ENCODE assay signal across 9 cellular contexts in the genomic region with DNA sequence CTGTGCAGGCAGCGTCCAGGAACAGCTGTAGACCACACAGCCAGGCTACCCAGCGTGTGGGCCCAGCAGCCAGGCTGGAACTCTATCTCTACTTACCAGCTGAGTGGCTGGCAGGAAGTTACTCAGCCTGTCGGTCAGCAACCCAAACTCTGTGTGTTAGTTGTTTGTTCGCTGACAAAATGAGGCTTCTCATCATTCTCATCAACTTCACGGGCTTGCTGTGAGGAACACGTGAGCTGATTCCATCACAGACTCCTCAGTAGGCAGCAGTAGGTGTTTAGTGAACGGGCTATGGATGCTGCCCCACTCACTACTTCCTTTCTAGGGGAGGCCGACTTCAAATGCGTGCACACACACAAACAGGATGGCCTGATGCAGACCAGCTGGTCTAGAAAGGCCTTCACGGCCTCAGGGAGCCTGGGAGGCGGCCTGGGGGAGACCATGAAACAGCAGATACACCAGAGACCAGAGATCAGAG. TPM values are rescaled to one million over a fixed set of nuclear protein-coding genes. Genes with fewer than 3 reads are reported as not detected.
A peak's percentile ranks its signal among the peaks of the same experiment; 100 is the strongest.
DNase-seq lines count a peak whose midpoint lies in the region; ATAC-seq, FAIRE-seq and TF ChIP-seq lines count a peak whose summit lies in the region.
"Had no signal": no experiment of that assay in that cellular context is flagged by ENCODE, and none has a peak within 500 bp of the region (broad histone marks: within the 10 kb centered on the region; RNA-seq: fewer than 3 reads in every experiment).

No MANE protein-coding gene starts in this region.

- no peaks in the 10 kb centered on the region for H3K9me3 ChIP-seq in uterus

- no peak for FAIRE-seq in HTR-8/SVneo (lab: Jason Lieb, UNC)

- ATAC-seq in GM23338: no peak
- no peak for ATAC-seq in HG02642 (IDR thresholded peaks at IDR 0.05; ENCODE audit: poor library complexity, unreplicated experiment)

- no peaks in the 10 kb centered on the region for H4K20me1 ChIP-seq in GM23338 (replicated peaks; ENCODE audit: insufficient read depth)

- H3K4me1 ChIP-seq in ACC112 (ENCODE audit: control insufficient read depth, insufficient read depth, low read length, unreplicated experiment) (peaks cover 7% of the 10 kb centered on the region), GM23338 (ENCODE audit: insufficient read depth) (peaks cover 4% of the 10 kb centered on the region), uterus (no peaks in the 10 kb centered on the region)

- TF ChIP-seq CTCF in GM23338 (conservative IDR thresholded peaks at IDR 0.05; ENCODE audit: low read depth in 2 of 2) (no peak), glutamatergic neuron (IDR thresholded peaks at IDR 0.05; ENCODE audit: partially characterized antibody, unreplicated experiment) (no peak), uterus (IDR thresholded peaks at IDR 0.05) (no peak)

- H3K4me2 ChIP-seq in GM23338: no peak overlapping the region

- no peaks in the 10 kb centered on the region for H3K27me3 ChIP-seq in ACC112 (ENCODE audit: insufficient read depth, low read length)
- no peaks in the 10 kb centered on the region for H3K27me3 ChIP-seq in GM23338 (ENCODE audit: insufficient read depth)
- no peaks in the 10 kb centered on the region for H3K27me3 ChIP-seq in uterus

- no peaks in the 10 kb centered on the region for H3K36me3 Mint-ChIP-seq in GM23338 (ENCODE audit: low read depth)
- no peaks in the 10 kb centered on the region for H3K36me3 Mint-ChIP-seq in glutamatergic neuron (ENCODE audit: unreplicated experiment)

- H3K4me3 ChIP-seq in ACC112 (ENCODE audit: low read depth, low read length) (no peak overlapping the region), GM23338 (no peak overlapping the region), uterus (no peak overlapping the region)

- peak overlapping the region; percentile 75 for H2AFZ ChIP-seq in ACC112 (ENCODE audit: low read length, unreplicated experiment)
- H2AFZ ChIP-seq in GM23338: peak overlapping the region; percentile 90; the same call in 1 of the 2 replicates

- peaks cover 14% of the 10 kb centered on the region for H3K4me1 Mint-ChIP-seq in GM23338
- peaks cover 4% of the 10 kb centered on the region for H3K4me1 Mint-ChIP-seq in glutamatergic neuron (ENCODE audit: low read depth, unreplicated experiment)

- H3K9me2 ChIP-seq in GM23338 (ENCODE audit: insufficient read depth): no peaks in the 10 kb centered on the region

- H3K27me3 Mint-ChIP-seq in GM23338 (ENCODE audit: insufficient read depth, low read depth, poor library complexity) (peaks cover 10% of the 10 kb centered on the region), glutamatergic neuron (ENCODE audit: unreplicated experiment) (peaks cover 7% of the 10 kb centered on the region)

- H3K79me2 ChIP-seq in ACC112 (ENCODE audit: control insufficient read depth, insufficient read depth, low read length, unreplicated experiment) (no peaks in the 10 kb centered on the region), GM23338 (replicated peaks; ENCODE audit: insufficient read depth) (no peaks in the 10 kb centered on the region)

- intact Hi-C loops in uterus (cut with DNase I; ENCODE audit: low total_unique reads): no loop called here

- no peak for TF ChIP-seq POLR2A in uterus (IDR thresholded peaks at IDR 0.05)

- H3F3A ChIP-seq in GM23338 (replicated peaks; ENCODE audit: low read depth): no peaks in the 10 kb centered on the region

- H3K36me3 ChIP-seq in ACC112 (ENCODE audit: insufficient read depth, low read length): no peaks in the 10 kb centered on the region
- H3K36me3 ChIP-seq in GM23338 (ENCODE audit: insufficient read depth): no peaks in the 10 kb centered on the region
- H3K36me3 ChIP-seq in uterus: no peaks in the 10 kb centered on the region

- H3K4me3 Mint-ChIP-seq in GM23338 (no peak overlapping the region), glutamatergic neuron (ENCODE audit: unreplicated experiment) (no peak overlapping the region)

- H3K27ac ChIP-seq in ACC112 (ENCODE audit: low read depth, low read length) (no peak overlapping the region), GM23338 (ENCODE audit: low read depth) (no peak overlapping the region), uterus (no peak overlapping the region)

- DNase-seq in GM23338 (ENCODE audit: low spot score) (no peak), UCSD-AML1 (lab: John Stamatoyannopoulos, UW; ENCODE audit: unreplicated experiment) (peak; percentile 76), glutamatergic neuron (no peak), HTR-8/SVneo (ENCODE audit: insufficient read length, low spot score) (no peak), uterus (no peak)
- no peak for DNase-seq in stimulated activated CD4-positive, alpha-beta T cell treated with anti-CD3 and anti-CD28 coated beads, Interleukin-12 subunit alpha, Interleukin-12 subunit beta, amount 100 ng/mL, for 4 hours
- DNase-seq: NCI-H774 had no signal

- no peak overlapping the region; the same call in 1 of the 2 replicates for H3K27ac Mint-ChIP-seq in GM23338
- H3K27ac Mint-ChIP-seq in glutamatergic neuron (ENCODE audit: unreplicated experiment): peak overlapping the region; percentile 49

- H3K9me3 Mint-ChIP-seq in GM23338 (no peaks in the 10 kb centered on the region), glutamatergic neuron (ENCODE audit: unreplicated experiment) (peaks cover 2% of the 10 kb centered on the region)

TF ChIP-seq in GM23338, 12 proteins besides CTCF, POLR2A, EP300 and RAD21 (continues in another document):
- TF ChIP-seq, protein P1, sequence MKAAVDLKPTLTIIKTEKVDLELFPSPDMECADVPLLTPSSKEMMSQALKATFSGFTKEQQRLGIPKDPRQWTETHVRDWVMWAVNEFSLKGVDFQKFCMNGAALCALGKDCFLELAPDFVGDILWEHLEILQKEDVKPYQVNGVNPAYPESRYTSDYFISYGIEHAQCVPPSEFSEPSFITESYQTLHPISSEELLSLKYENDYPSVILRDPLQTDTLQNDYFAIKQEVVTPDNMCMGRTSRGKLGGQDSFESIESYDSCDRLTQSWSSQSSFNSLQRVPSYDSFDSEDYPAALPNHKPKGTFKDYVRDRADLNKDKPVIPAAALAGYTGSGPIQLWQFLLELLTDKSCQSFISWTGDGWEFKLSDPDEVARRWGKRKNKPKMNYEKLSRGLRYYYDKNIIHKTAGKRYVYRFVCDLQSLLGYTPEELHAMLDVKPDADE (IDR thresholded peaks at IDR 0.05): no peak
- TF ChIP-seq NANOG (IDR thresholded peaks at IDR 0.05; ENCODE audit: borderline replicate concordance) (no peak), STAT1 (IDR thresholded peaks at IDR 0.05; ENCODE audit: unreplicated experiment) (no peak), ZNF114 (CRISPR knock-in tag; IDR thresholded peaks at IDR 0.05) (no peak), EZH2phosphoT487 (IDR thresholded peaks at IDR 0.05; ENCODE audit: unreplicated experiment) (no peak), CREB1 (CRISPR knock-in tag; IDR thresholded peaks at IDR 0.05; ENCODE audit: low read depth) (no peak), JUNB (IDR thresholded peaks at IDR 0.05; ENCODE audit: unreplicated experiment) (no peak), ZNF331 (CRISPR knock-in tag; IDR thresholded peaks at IDR 0.05; ENCODE audit: low read depth) (no peak)
- TF ChIP-seq, protein P2, sequence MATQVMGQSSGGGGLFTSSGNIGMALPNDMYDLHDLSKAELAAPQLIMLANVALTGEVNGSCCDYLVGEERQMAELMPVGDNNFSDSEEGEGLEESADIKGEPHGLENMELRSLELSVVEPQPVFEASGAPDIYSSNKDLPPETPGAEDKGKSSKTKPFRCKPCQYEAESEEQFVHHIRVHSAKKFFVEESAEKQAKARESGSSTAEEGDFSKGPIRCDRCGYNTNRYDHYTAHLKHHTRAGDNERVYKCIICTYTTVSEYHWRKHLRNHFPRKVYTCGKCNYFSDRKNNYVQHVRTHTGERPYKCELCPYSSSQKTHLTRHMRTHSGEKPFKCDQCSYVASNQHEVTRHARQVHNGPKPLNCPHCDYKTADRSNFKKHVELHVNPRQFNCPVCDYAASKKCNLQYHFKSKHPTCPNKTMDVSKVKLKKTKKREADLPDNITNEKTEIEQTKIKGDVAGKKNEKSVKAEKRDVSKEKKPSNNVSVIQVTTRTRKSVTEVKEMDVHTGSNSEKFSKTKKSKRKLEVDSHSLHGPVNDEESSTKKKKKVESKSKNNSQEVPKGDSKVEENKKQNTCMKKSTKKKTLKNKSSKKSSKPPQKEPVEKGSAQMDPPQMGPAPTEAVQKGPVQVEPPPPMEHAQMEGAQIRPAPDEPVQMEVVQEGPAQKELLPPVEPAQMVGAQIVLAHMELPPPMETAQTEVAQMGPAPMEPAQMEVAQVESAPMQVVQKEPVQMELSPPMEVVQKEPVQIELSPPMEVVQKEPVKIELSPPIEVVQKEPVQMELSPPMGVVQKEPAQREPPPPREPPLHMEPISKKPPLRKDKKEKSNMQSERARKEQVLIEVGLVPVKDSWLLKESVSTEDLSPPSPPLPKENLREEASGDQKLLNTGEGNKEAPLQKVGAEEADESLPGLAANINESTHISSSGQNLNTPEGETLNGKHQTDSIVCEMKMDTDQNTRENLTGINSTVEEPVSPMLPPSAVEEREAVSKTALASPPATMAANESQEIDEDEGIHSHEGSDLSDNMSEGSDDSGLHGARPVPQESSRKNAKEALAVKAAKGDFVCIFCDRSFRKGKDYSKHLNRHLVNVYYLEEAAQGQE (IDR thresholded peaks at IDR 0.05; ENCODE audit: unreplicated experiment): no peak

RNA-seq across cellular contexts. Expression of a gene that starts 0.8 kb away (rescaled TPM):
- total RNA-seq in GM23338 (2014; rRNA removed; shearing (Covaris generic)): not detected in 2 replicates
- polyA plus RNA-seq in GM23338 (2016; fragmentation: Nextera tagmentation; extraction: Ambion mirVana): 0.27 and 0.52 TPM in 2 replicates
- total RNA-seq in glutamatergic neuron (ENCODE audit: unreplicated experiment) (not detected), uterus (not detected)

RNA-seq across cellular contexts. Expression of a gene that starts 12.5 kb away (rescaled TPM):
- total RNA-seq in GM23338 (2014; rRNA removed; shearing (Covaris generic)): 271 and 277 TPM in 2 replicates
- 63.0 and 67.3 TPM in 2 replicates for polyA plus RNA-seq in GM23338 (2016; fragmentation: Nextera tagmentation; extraction: Ambion mirVana)
- total RNA-seq in glutamatergic neuron (ENCODE audit: unreplicated experiment) (234 TPM), uterus (100 to 1,000 TPM; 122 to 174 (median 157) TPM)

RNA-seq across cellular contexts. Expression of a gene that starts 34.9 kb away (rescaled TPM):
- 28.3 and 28.7 TPM in 2 replicates for total RNA-seq in GM23338 (2014; rRNA removed; shearing (Covaris generic))
- polyA plus RNA-seq in GM23338 (2016; fragmentation: Nextera tagmentation; extraction: Ambion mirVana): 13.8 and 14.0 TPM in 2 replicates
- total RNA-seq in glutamatergic neuron (ENCODE audit: unreplicated experiment) (54.7 TPM), uterus (10 to 100 TPM; 34.7 to 88.8 (median 60.5) TPM)

RNA-seq across cellular contexts. Expression of a gene that starts 47.1 kb away (rescaled TPM):
- total RNA-seq in GM23338 (2014; rRNA removed; shearing (Covaris generic)): 61.9 and 64.9 TPM in 2 replicates
- polyA plus RNA-seq in GM23338 (2016; fragmentation: Nextera tagmentation; extraction: Ambion mirVana): 27.7 and 28.4 TPM in 2 replicates
- total RNA-seq in glutamatergic neuron (ENCODE audit: unreplicated experiment) (32.9 TPM), uterus (10 to 100 TPM; 27.6 to 69.2 (median 57.8) TPM)

RNA-seq across cellular contexts. Expression of a gene that starts 47.3 kb away (rescaled TPM):
- total RNA-seq in GM23338 (2014; rRNA removed; shearing (Covaris generic)): 262 and 329 TPM in 2 replicates
- polyA plus RNA-seq in GM23338 (2016; fragmentation: Nextera tagmentation; extraction: Ambion mirVana): 1,177 and 1,316 TPM in 2 replicates
- total RNA-seq in glutamatergic neuron (ENCODE audit: unreplicated experiment) (560 TPM), uterus (1,000 to 10,000 TPM in 3 of 4 donors, 100 to 1,000 TPM in 1; 161 to 5,220 (median 1,903) TPM)
